ENCODE assay signal across 2 cellular contexts in the genomic region with DNA sequence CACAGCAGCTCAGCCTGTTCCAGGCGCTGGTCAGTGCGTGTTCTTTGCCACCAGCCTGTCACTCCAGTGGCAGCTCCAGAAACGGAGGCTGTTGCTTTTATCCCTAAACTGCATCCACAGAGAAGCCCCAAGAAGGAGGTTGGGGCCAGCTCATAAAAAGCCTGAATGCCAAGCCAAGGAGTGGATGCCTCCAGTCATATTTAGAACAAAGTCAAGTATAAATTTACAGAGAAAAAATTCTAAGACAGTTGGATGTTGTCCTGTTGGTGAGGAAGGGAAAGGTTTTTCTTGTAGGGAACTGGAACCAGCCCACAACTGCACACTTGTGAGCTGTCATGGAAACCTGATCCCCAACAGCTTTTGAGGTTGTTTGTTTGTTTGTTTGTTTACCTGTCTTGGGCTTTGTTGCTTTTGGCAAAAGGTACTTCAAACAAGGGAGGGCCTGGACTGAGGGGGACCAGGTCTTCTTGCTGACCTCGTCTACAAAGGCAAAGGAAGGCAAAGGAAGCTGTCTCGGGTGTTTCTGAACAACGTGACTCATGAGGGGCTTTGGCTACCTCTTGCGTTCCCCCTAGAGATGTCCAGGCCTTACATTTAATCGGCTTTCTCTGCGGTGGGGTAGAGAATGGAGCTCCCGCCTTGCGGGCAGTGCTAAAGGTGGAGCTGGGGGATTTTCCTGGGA.
TF ChIP-seq lines count a peak whose summit lies in the region.

No MANE protein-coding gene starts in this region.

TF ChIP-seq in HCT116, 20 proteins besides CTCF, POLR2A, EP300 and RAD21:
- TF ChIP-seq ZFX (IDR thresholded peaks at IDR 0.05), result no peak
- TF ChIP-seq YY1 (IDR thresholded peaks at IDR 0.05; ENCODE audit: extremely low read depth, insufficient replicate concordance, low read depth, low read length), result no peak
- TF ChIP-seq EZH2 (IDR thresholded peaks at IDR 0.05), result no peak
- no peak for TF ChIP-seq TCF7L2 (IDR thresholded peaks at IDR 0.05; ENCODE audit: borderline replicate concordance, extremely low read depth, insufficient read depth, insufficient read length)
- no peak for TF ChIP-seq ELF1 (IDR thresholded peaks at IDR 0.05; ENCODE audit: borderline replicate concordance, low read depth)
- no peak for TF ChIP-seq ZBTB33 (IDR thresholded peaks at IDR 0.05; ENCODE audit: extremely low read depth, insufficient replicate concordance, low read length)
- TF ChIP-seq, protein P1, sequence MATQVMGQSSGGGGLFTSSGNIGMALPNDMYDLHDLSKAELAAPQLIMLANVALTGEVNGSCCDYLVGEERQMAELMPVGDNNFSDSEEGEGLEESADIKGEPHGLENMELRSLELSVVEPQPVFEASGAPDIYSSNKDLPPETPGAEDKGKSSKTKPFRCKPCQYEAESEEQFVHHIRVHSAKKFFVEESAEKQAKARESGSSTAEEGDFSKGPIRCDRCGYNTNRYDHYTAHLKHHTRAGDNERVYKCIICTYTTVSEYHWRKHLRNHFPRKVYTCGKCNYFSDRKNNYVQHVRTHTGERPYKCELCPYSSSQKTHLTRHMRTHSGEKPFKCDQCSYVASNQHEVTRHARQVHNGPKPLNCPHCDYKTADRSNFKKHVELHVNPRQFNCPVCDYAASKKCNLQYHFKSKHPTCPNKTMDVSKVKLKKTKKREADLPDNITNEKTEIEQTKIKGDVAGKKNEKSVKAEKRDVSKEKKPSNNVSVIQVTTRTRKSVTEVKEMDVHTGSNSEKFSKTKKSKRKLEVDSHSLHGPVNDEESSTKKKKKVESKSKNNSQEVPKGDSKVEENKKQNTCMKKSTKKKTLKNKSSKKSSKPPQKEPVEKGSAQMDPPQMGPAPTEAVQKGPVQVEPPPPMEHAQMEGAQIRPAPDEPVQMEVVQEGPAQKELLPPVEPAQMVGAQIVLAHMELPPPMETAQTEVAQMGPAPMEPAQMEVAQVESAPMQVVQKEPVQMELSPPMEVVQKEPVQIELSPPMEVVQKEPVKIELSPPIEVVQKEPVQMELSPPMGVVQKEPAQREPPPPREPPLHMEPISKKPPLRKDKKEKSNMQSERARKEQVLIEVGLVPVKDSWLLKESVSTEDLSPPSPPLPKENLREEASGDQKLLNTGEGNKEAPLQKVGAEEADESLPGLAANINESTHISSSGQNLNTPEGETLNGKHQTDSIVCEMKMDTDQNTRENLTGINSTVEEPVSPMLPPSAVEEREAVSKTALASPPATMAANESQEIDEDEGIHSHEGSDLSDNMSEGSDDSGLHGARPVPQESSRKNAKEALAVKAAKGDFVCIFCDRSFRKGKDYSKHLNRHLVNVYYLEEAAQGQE (IDR thresholded peaks at IDR 0.05; ENCODE audit: low read depth), result no peak
- TF ChIP-seq CBX3 (IDR thresholded peaks at IDR 0.05; ENCODE audit: low read depth), result no peak
- no peak for TF ChIP-seq FOSL1 (IDR thresholded peaks at IDR 0.05; ENCODE audit: low read depth)
- no peak for TF ChIP-seq EGR1 (IDR thresholded peaks at IDR 0.05; ENCODE audit: low read depth)
- no peak for TF ChIP-seq MAX (IDR thresholded peaks at IDR 0.05)

TF ChIP-seq in WTC11, 78 proteins besides CTCF, POLR2A, EP300 and RAD21:
- TF ChIP-seq SMAD4 (CRISPR knock-in tag; IDR thresholded peaks at IDR 0.05), result no peak
- no peak for TF ChIP-seq MXD4 (CRISPR knock-in tag; IDR thresholded peaks at IDR 0.05; ENCODE audit: borderline replicate concordance)
- no peak for TF ChIP-seq IRF2 (CRISPR knock-in tag; IDR thresholded peaks at IDR 0.05; ENCODE audit: borderline replicate concordance, low read depth)
- TF ChIP-seq NR3C1 (CRISPR knock-in tag; conservative IDR thresholded peaks at IDR 0.05; ENCODE audit: low read depth), result no peak
- no peak for TF ChIP-seq HMGA2 (CRISPR knock-in tag; IDR thresholded peaks at IDR 0.05)
- TF ChIP-seq, protein P2, sequence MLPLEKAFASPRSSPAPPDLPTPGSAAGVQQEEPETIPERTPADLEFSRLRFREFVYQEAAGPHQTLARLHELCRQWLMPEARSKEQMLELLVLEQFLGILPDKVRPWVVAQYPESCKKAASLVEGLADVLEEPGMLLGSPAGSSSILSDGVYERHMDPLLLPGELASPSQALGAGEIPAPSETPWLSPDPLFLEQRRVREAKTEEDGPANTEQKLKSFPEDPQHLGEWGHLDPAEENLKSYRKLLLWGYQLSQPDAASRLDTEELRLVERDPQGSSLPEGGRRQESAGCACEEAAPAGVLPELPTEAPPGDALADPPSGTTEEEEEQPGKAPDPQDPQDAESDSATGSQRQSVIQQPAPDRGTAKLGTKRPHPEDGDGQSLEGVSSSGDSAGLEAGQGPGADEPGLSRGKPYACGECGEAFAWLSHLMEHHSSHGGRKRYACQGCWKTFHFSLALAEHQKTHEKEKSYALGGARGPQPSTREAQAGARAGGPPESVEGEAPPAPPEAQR (CRISPR knock-in tag; IDR thresholded peaks at IDR 0.05), result no peak
- no peak for TF ChIP-seq RORB (CRISPR knock-in tag; IDR thresholded peaks at IDR 0.05)
- TF ChIP-seq ZNF423 (CRISPR knock-in tag; IDR thresholded peaks at IDR 0.05), result no peak
- TF ChIP-seq CDX4 (CRISPR knock-in tag; IDR thresholded peaks at IDR 0.05; ENCODE audit: borderline replicate concordance), result no peak
- TF ChIP-seq, protein P3, sequence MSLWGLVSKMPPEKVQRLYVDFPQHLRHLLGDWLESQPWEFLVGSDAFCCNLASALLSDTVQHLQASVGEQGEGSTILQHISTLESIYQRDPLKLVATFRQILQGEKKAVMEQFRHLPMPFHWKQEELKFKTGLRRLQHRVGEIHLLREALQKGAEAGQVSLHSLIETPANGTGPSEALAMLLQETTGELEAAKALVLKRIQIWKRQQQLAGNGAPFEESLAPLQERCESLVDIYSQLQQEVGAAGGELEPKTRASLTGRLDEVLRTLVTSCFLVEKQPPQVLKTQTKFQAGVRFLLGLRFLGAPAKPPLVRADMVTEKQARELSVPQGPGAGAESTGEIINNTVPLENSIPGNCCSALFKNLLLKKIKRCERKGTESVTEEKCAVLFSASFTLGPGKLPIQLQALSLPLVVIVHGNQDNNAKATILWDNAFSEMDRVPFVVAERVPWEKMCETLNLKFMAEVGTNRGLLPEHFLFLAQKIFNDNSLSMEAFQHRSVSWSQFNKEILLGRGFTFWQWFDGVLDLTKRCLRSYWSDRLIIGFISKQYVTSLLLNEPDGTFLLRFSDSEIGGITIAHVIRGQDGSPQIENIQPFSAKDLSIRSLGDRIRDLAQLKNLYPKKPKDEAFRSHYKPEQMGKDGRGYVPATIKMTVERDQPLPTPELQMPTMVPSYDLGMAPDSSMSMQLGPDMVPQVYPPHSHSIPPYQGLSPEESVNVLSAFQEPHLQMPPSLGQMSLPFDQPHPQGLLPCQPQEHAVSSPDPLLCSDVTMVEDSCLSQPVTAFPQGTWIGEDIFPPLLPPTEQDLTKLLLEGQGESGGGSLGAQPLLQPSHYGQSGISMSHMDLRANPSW (CRISPR knock-in tag; conservative IDR thresholded peaks at IDR 0.05; ENCODE audit: low read depth), result no peak
